Comparison of ENCODE assay signal across 1 cellular context in genomic region chr4:139144161-139144859, GRCh38.
TF ChIP-seq lines count a peak whose summit lies in the region.

No MANE protein-coding gene starts in this region.

TF ChIP-seq in WTC11, 78 proteins besides CTCF, POLR2A, EP300 and RAD21 (continued from another document):
- TF ChIP-seq IRF2 (CRISPR knock-in tag; IDR thresholded peaks at IDR 0.05; ENCODE audit: borderline replicate concordance, low read depth) (no peak), SMAD3 (CRISPR knock-in tag; IDR thresholded peaks at IDR 0.05; ENCODE audit: borderline replicate concordance) (no peak), JAZF1 (CRISPR knock-in tag; IDR thresholded peaks at IDR 0.05) (no peak)
